ENCODE assay signal across 8 cellular contexts in the genomic region with DNA sequence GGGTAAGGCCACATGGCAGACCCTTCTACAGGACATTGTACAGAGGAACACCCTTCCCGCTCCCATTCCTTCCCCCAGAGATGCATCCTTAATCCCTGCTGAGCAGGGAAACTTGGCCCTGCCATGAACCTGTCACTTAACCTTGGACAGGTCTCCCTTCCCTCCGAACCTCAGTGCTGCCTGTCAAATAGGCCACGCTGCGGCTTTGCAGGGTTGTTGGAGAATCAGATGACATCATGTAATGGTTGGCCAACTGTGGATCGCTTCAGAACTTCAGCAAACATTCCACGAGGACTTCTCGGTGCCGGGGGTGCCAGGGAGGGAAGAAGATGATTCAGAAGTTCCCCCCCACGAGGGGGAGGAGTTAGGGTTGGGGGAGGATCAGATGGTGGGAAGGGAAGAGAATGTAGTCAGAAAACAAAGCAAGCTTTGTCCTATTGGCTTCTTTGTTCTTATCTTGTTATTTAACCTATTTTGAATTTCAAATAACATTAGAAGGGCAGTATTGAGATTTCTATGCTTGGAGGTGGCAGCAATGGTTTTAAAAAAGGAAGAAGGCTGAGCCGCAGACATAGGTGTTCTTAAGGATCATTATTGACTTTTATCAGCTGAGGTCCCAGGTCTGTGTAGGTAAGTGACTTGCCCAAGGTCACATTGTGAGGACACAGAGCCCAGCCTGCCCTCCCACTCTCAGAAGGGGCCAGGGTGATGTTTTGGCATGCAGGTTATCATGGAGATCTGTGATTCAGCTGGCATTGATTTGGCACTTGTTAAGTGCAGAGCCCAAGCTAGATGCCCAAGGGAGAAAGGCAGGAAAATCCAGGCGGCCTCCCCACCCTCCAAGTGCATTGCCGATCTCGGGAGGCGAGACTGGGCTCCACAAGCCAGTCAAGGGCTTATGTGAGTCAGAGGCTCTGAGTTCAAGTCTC. TPM values are rescaled to one million over a fixed set of nuclear protein-coding genes. Genes with fewer than 3 reads are reported as not detected.
A peak's percentile ranks its signal among the peaks of the same experiment; 100 is the strongest.
DNase-seq lines count a peak whose midpoint lies in the region; ATAC-seq and TF ChIP-seq lines count a peak whose summit lies in the region.

No MANE protein-coding gene starts in this region.

- DNase-seq in AG04450 (ENCODE audit: low read depth, low spot score) (peak; percentile 85), OCI-M1 (lab: John Stamatoyannopoulos, UW) (peak; percentile 16), neural crest cell (ENCODE audit: low read depth, low spot score) (no peak), glutamatergic neuron (no peak)
- DNase-seq in activated CD8-positive, alpha-beta T cell treated with anti-CD3 and anti-CD28 coated beads for 36 hours: no peak

- TF ChIP-seq CTCF in AG04450 (IDR thresholded peaks at IDR 0.05; ENCODE audit: low read depth, low read length): no peak
- no peak for TF ChIP-seq CTCF in neural crest cell (conservative IDR thresholded peaks at IDR 0.05)
- no peak for TF ChIP-seq CTCF in glutamatergic neuron (IDR thresholded peaks at IDR 0.05; ENCODE audit: partially characterized antibody, unreplicated experiment)
- TF ChIP-seq CTCF in activated CD8-positive, alpha-beta T cell treated with anti-CD3 and anti-CD28 coated beads for 36 hours (IDR thresholded peaks at IDR 0.05): no peak

- POLR2A ChIA-PET in AG04450 (lab: Yijun Ruan, JAX): interaction anchor here (0.6 to 2.8 kb wide), 11 partner anchors 12 to 112 kb away, joined by 3 to 17 read pairs (median 6); a partner anchor contains a TSS
- POLR2A ChIA-PET in activated CD8-positive, alpha-beta T cell treated with anti-CD3 and anti-CD28 coated beads for 36 hours (lab: Charles Lee): no interaction called here

- ATAC-seq in esophagus mucosa (peak; percentile 51), HG02763 (IDR thresholded peaks at IDR 0.05; ENCODE audit: unreplicated experiment) (no peak), HG03342 (IDR thresholded peaks at IDR 0.05; ENCODE audit: unreplicated experiment) (no peak)
- ATAC-seq in activated CD8-positive, alpha-beta T cell treated with anti-CD3 and anti-CD28 coated beads for 36 hours: no peak

- intact Hi-C loops in activated CD8-positive, alpha-beta T cell treated with anti-CD3 and anti-CD28 coated beads for 36 hours (cut with micrococcal nuclease): loop anchor here (10.0 kb wide), 1 partner anchor 249 kb away; no protein-coding TSS in a partner anchor

- H3K4me3 Mint-ChIP-seq in neural crest cell: peak overlapping the region; percentile 93
- no peak overlapping the region for H3K4me3 Mint-ChIP-seq in glutamatergic neuron (ENCODE audit: unreplicated experiment)
- no peak overlapping the region for H3K4me3 Mint-ChIP-seq in activated CD8-positive, alpha-beta T cell treated with anti-CD3 and anti-CD28 coated beads for 36 hours

- H3K27me3 ChIP-seq in AG04450 (ENCODE audit: control insufficient read depth, insufficient read depth, low read length): no peaks in the 10 kb centered on the region

- no peaks in the 10 kb centered on the region for H3K9me3 Mint-ChIP-seq in neural crest cell
- H3K9me3 Mint-ChIP-seq in glutamatergic neuron (ENCODE audit: unreplicated experiment): peaks cover 7% of the 10 kb centered on the region
- no peaks in the 10 kb centered on the region for H3K9me3 Mint-ChIP-seq in activated CD8-positive, alpha-beta T cell treated with anti-CD3 and anti-CD28 coated beads for 36 hours

- no peaks in the 10 kb centered on the region for H3K36me3 Mint-ChIP-seq in neural crest cell (ENCODE audit: low read depth)
- no peaks in the 10 kb centered on the region for H3K36me3 Mint-ChIP-seq in glutamatergic neuron (ENCODE audit: unreplicated experiment)
- H3K36me3 Mint-ChIP-seq in activated CD8-positive, alpha-beta T cell treated with anti-CD3 and anti-CD28 coated beads for 36 hours (ENCODE audit: low read depth): no peaks in the 10 kb centered on the region

- no peaks in the 10 kb centered on the region; the same call in 1 of the 2 replicates for H3K9me3 ChIP-seq in AG04450 (ENCODE audit: control insufficient read depth, insufficient read depth, low read length)

- H3K27ac ChIP-seq in AG04450 (ENCODE audit: low read depth, low read length): peak overlapping the region; percentile 92

- peaks cover 30% of the 10 kb centered on the region for H3K4me1 Mint-ChIP-seq in neural crest cell
- H3K4me1 Mint-ChIP-seq in glutamatergic neuron (ENCODE audit: low read depth, unreplicated experiment): peaks cover 2% of the 10 kb centered on the region
- peaks cover 38% of the 10 kb centered on the region for H3K4me1 Mint-ChIP-seq in activated CD8-positive, alpha-beta T cell treated with anti-CD3 and anti-CD28 coated beads for 36 hours (ENCODE audit: low read depth)

- H3K27me3 Mint-ChIP-seq in neural crest cell (ENCODE audit: low read depth) (peaks cover 28% of the 10 kb centered on the region), glutamatergic neuron (ENCODE audit: unreplicated experiment) (peaks cover 9% of the 10 kb centered on the region)
- H3K27me3 Mint-ChIP-seq in activated CD8-positive, alpha-beta T cell treated with anti-CD3 and anti-CD28 coated beads for 36 hours: peaks cover 38% of the 10 kb centered on the region

- H3K27ac Mint-ChIP-seq in neural crest cell (ENCODE audit: unreplicated experiment) (peak overlapping the region; percentile 99), glutamatergic neuron (ENCODE audit: unreplicated experiment) (no peak overlapping the region)
- H3K27ac Mint-ChIP-seq in activated CD8-positive, alpha-beta T cell treated with anti-CD3 and anti-CD28 coated beads for 36 hours: no peak overlapping the region

- H3K4me3 ChIP-seq in AG04450 (ENCODE audit: low read depth, low read length): peak overlapping the region; percentile 49

- CTCF ChIA-PET in AG04450 (lab: Charles Lee): interaction anchor here (0.6 to 12.0 kb wide), 8 partner anchors 12 to 247 kb away, joined by 3 to 375 read pairs (median 4); no protein-coding TSS in a partner anchor
- CTCF ChIA-PET in activated CD8-positive, alpha-beta T cell treated with anti-CD3 and anti-CD28 coated beads for 36 hours (lab: Charles Lee): interaction anchor here (1.2 to 15.7 kb wide), 8 partner anchors 9 to 303 kb away, joined by 3 to 501 read pairs (median 4); a partner anchor contains a TSS

RNA-seq across cellular contexts. Expression of a gene that starts 3.1 kb away (rescaled TPM):
- 13.0 and 18.4 TPM in 2 replicates for polyA plus RNA-seq in AG04450 (2011; rRNA removed)
- 11.3 and 11.8 TPM in 2 replicates for polyA minus RNA-seq in AG04450 (2011; rRNA and poly(A)+ RNA removed)
- total RNA-seq in esophagus mucosa (117 TPM), neural crest cell (22.6 and 26.1 TPM in 2 replicates), glutamatergic neuron (ENCODE audit: unreplicated experiment) (2.1 TPM)
- under 1 TPM; 0.59 to 0.72 TPM for total RNA-seq in activated CD8-positive, alpha-beta T cell treated with anti-CD3 and anti-CD28 coated beads for 36 hours

RNA-seq across cellular contexts. Expression of a gene that starts 16.5 kb away (rescaled TPM):
- not detected in 2 replicates for polyA plus RNA-seq in AG04450 (2011; rRNA removed)
- not detected in 2 replicates for polyA minus RNA-seq in AG04450 (2011; rRNA and poly(A)+ RNA removed)
- not detected for total RNA-seq in esophagus mucosa
- total RNA-seq in neural crest cell: not detected in 2 replicates
- total RNA-seq in glutamatergic neuron (ENCODE audit: unreplicated experiment): not detected
- total RNA-seq in activated CD8-positive, alpha-beta T cell treated with anti-CD3 and anti-CD28 coated beads for 36 hours: not detected

RNA-seq across cellular contexts. Expression of a gene that starts 44.2 kb away (rescaled TPM):
- 5.8 and 9.6 TPM in 2 replicates for polyA plus RNA-seq in AG04450 (2011; rRNA removed)
- 8.6 and 10.7 TPM in 2 replicates for polyA minus RNA-seq in AG04450 (2011; rRNA and poly(A)+ RNA removed)
- total RNA-seq in esophagus mucosa (10.5 TPM), neural crest cell (7.0 and 7.3 TPM in 2 replicates), glutamatergic neuron (ENCODE audit: unreplicated experiment) (2.7 TPM)
- total RNA-seq in activated CD8-positive, alpha-beta T cell treated with anti-CD3 and anti-CD28 coated beads for 36 hours: under 1 TPM; 0.09 to 0.18 TPM

RNA-seq across cellular contexts. Expression of a gene that starts 45.2 kb away (rescaled TPM):
- 24.7 and 26.1 TPM in 2 replicates for polyA plus RNA-seq in AG04450 (2011; rRNA removed)
- polyA minus RNA-seq in AG04450 (2011; rRNA and poly(A)+ RNA removed): 23.2 and 24.4 TPM in 2 replicates
- 28.4 TPM for total RNA-seq in esophagus mucosa
- 85.1 and 88.6 TPM in 2 replicates for total RNA-seq in neural crest cell
- 104 TPM for total RNA-seq in glutamatergic neuron (ENCODE audit: unreplicated experiment)
- total RNA-seq in activated CD8-positive, alpha-beta T cell treated with anti-CD3 and anti-CD28 coated beads for 36 hours: 10 to 100 TPM; 59.7 to 62.8 TPM

Comparison
In these comparisons a context has a peak if more than half of its experiments do, and no peak if none do; other contexts are left out.
1. DNase-seq: peak in AG04450 (single experiment) and OCI-M1 (single experiment); none in neural crest cell (single experiment), glutamatergic neuron (single experiment) and activated CD8-positive, alpha-beta T cell treated with anti-CD3 and anti-CD28 coated beads for 36 hours (single experiment).